20 cellular contexts compared by ENCODE assay signal in genomic region chr6:148952147-148953041, GRCh38.
DNase-seq lines count a peak whose midpoint lies in the region; ATAC-seq and TF ChIP-seq lines count a peak whose summit lies in the region.
"Had no signal": no experiment of that assay in that cellular context is flagged by ENCODE, and none has a peak within 500 bp of the region (broad histone marks: within the 10 kb centered on the region; RNA-seq: fewer than 3 reads in every experiment).

No MANE protein-coding gene starts in this region.

- POLR2A ChIA-PET in activated CD4-positive, alpha-beta T cell treated with anti-CD3 and anti-CD28 coated beads for 36 hours (lab: Charles Lee): no interaction called here

- no peak overlapping the region for H3K4me3 Mint-ChIP-seq in activated CD4-positive, alpha-beta T cell treated with anti-CD3 and anti-CD28 coated beads for 36 hours
- peak overlapping the region; percentile 51 for H3K4me3 Mint-ChIP-seq in type B pancreatic cell
- H3K4me3 Mint-ChIP-seq: activated CD4-positive, alpha-beta T cell treated with anti-CD3 and anti-CD28 coated beads, Interleukin-2, amount 10 ng/mL, durations not matched to agents 7 days and 5 days; activated T-cell treated with anti-CD3 and anti-CD28 coated beads, Interleukin-2, amount 50 U/mL, for 72 hours; CD4-positive, alpha-beta memory T cell; H9; stimulated activated memory B cell treated with anti-CD40 and anti-IgM and Interleukin-4, amounts not matched to agents 10 μg/mL and 1 μg/mL and 100 μg/mL, for 72 hours had no signal

- peak overlapping the region; percentile 47 for H3K27ac ChIP-seq in SJSA1
- H3K27ac ChIP-seq: ovary, skin epidermis had no signal

- DNase-seq in activated CD4-positive, alpha-beta T cell treated with anti-CD3 and anti-CD28 coated beads for 36 hours: no peak
- no peak for DNase-seq in activated CD4-positive, alpha-beta T cell treated with anti-CD3 and anti-CD28 coated beads, Interleukin-2, amount 50 U/mL, for 48 hours
- peak in 1 of 2 experiments; percentile 62 for DNase-seq in SJSA1 (ENCODE audit: low read depth in 1 of 2, low spot score in 2 of 2)
- peak; percentile 82 for DNase-seq in fibroblast of peridontal ligament (ENCODE audit: extremely low read depth)
- DNase-seq in type B pancreatic cell (ENCODE audit: extremely low spot score, unreplicated experiment): no peak
- no peak for DNase-seq in HuH-7.5 (ENCODE audit: low spot score)
- DNase-seq in activated CD4-positive, alpha-beta T cell treated with anti-CD3 and anti-CD28 coated beads, Interleukin-2, amount 50 U/mL, for 1 hour: no peak
- DNase-seq in activated CD4-positive, alpha-beta T cell treated with anti-CD3 and anti-CD28 coated beads for 1 hour: no peak
- DNase-seq: activated CD4-positive, alpha-beta T cell treated with anti-CD3 and anti-CD28 coated beads, Interleukin-2, amount 10 ng/mL, durations not matched to agents 7 days and 5 days; activated T-cell treated with anti-CD3 and anti-CD28 coated beads, Interleukin-2, amount 50 U/mL, for 72 hours; amygdala; CD4-positive, alpha-beta memory T cell; H9; left cardiac atrium; NCI-H446 treated with DMSO at 0.1 percent for 48 hours; ovary; transverse colon had no signal

- peak; percentile 27 for ATAC-seq in activated CD4-positive, alpha-beta T cell treated with anti-CD3 and anti-CD28 coated beads for 36 hours
- ATAC-seq: activated T-cell treated with anti-CD3 and anti-CD28 coated beads, Interleukin-2, amount 50 U/mL, for 72 hours; HepG2; left cardiac atrium; stimulated activated memory B cell treated with anti-CD40 and anti-IgM and Interleukin-4, amounts not matched to agents 10 μg/mL and 1 μg/mL and 100 μg/mL, for 72 hours had no signal

- no peak overlapping the region for H3K4me3 ChIP-seq in SJSA1
- H3K4me3 ChIP-seq: ovary, skin epidermis, transverse colon had no signal

- H3K9me3 ChIP-seq in SJSA1 (replicated peaks): no peaks in the 10 kb centered on the region
- H3K9me3 ChIP-seq: ovary, transverse colon had no signal

- H3K27ac Mint-ChIP-seq in activated CD4-positive, alpha-beta T cell treated with anti-CD3 and anti-CD28 coated beads for 36 hours: no peak overlapping the region
- H3K27ac Mint-ChIP-seq in type B pancreatic cell: peak overlapping the region; percentile 82
- H3K27ac Mint-ChIP-seq: activated CD4-positive, alpha-beta T cell treated with anti-CD3 and anti-CD28 coated beads, Interleukin-2, amount 10 ng/mL, durations not matched to agents 7 days and 5 days; activated T-cell treated with anti-CD3 and anti-CD28 coated beads, Interleukin-2, amount 50 U/mL, for 72 hours; CD4-positive, alpha-beta memory T cell; H9; stimulated activated memory B cell treated with anti-CD40 and anti-IgM and Interleukin-4, amounts not matched to agents 10 μg/mL and 1 μg/mL and 100 μg/mL, for 72 hours had no signal

- peaks cover 1% of the 10 kb centered on the region for H3K36me3 Mint-ChIP-seq in activated CD4-positive, alpha-beta T cell treated with anti-CD3 and anti-CD28 coated beads for 36 hours (ENCODE audit: low read depth)
- H3K36me3 Mint-ChIP-seq in type B pancreatic cell: peaks cover 14% of the 10 kb centered on the region

- no peaks in the 10 kb centered on the region for H3K27me3 Mint-ChIP-seq in activated CD4-positive, alpha-beta T cell treated with anti-CD3 and anti-CD28 coated beads for 36 hours
- no peaks in the 10 kb centered on the region for H3K27me3 Mint-ChIP-seq in type B pancreatic cell
- H3K27me3 Mint-ChIP-seq: CD4-positive, alpha-beta memory T cell; stimulated activated memory B cell treated with anti-CD40 and anti-IgM and Interleukin-4, amounts not matched to agents 10 μg/mL and 1 μg/mL and 100 μg/mL, for 72 hours had no signal

- no peaks in the 10 kb centered on the region for H3K9me3 Mint-ChIP-seq in activated CD4-positive, alpha-beta T cell treated with anti-CD3 and anti-CD28 coated beads for 36 hours (ENCODE audit: low read depth)
- peaks cover 10% of the 10 kb centered on the region for H3K9me3 Mint-ChIP-seq in type B pancreatic cell
- H3K9me3 Mint-ChIP-seq: activated CD4-positive, alpha-beta T cell treated with anti-CD3 and anti-CD28 coated beads, Interleukin-2, amount 10 ng/mL, durations not matched to agents 7 days and 5 days; activated T-cell treated with anti-CD3 and anti-CD28 coated beads, Interleukin-2, amount 50 U/mL, for 72 hours; CD4-positive, alpha-beta memory T cell; stimulated activated memory B cell treated with anti-CD40 and anti-IgM and Interleukin-4, amounts not matched to agents 10 μg/mL and 1 μg/mL and 100 μg/mL, for 72 hours had no signal

- no peak for TF ChIP-seq CTCF in type B pancreatic cell (conservative IDR thresholded peaks at IDR 0.05)

- no peaks in the 10 kb centered on the region for H3K27me3 ChIP-seq in SJSA1 (replicated peaks)
- H3K27me3 ChIP-seq: ovary, transverse colon had no signal

- peaks cover 24% of the 10 kb centered on the region for H3K4me1 ChIP-seq in SJSA1 (replicated peaks)

- CTCF ChIA-PET in activated CD4-positive, alpha-beta T cell treated with anti-CD3 and anti-CD28 coated beads for 36 hours (lab: Charles Lee): no interaction called here

- intact Hi-C loops in activated CD4-positive, alpha-beta T cell treated with anti-CD3 and anti-CD28 coated beads for 36 hours (cut with DNase I, micrococcal nuclease): no loop called here

- no peaks in the 10 kb centered on the region for H3K36me3 ChIP-seq in SJSA1
- H3K36me3 ChIP-seq: ovary, transverse colon had no signal

- peaks cover 2% of the 10 kb centered on the region for H3K4me1 Mint-ChIP-seq in activated CD4-positive, alpha-beta T cell treated with anti-CD3 and anti-CD28 coated beads for 36 hours
- H3K4me1 Mint-ChIP-seq in type B pancreatic cell (ENCODE audit: unreplicated experiment): peaks cover 15% of the 10 kb centered on the region
- H3K4me1 Mint-ChIP-seq: activated CD4-positive, alpha-beta T cell treated with anti-CD3 and anti-CD28 coated beads, Interleukin-2, amount 10 ng/mL, durations not matched to agents 7 days and 5 days had no signal
